ENCODE assay signal across 25 cellular contexts in the genomic region with DNA sequence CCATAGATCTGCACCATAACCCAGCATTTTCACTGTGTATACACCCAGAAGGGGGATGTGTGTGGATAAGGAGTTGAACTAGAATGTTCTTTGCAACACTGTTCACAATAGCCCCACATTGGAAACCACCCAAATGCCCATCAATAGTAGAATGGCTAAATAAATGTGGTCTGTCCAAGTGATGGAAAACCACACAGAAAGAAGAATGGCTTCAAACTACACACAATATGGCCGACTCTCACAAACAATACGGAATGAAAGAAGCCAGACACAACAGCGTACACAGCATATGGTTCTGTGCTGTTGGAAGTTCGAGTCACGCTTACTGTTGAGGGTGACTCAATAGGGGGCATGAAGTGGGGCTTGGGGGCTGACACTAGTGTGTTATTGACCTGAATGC. TPM values are rescaled to one million over a fixed set of nuclear protein-coding genes. Genes with fewer than 3 reads are reported as not detected.
DNase-seq lines count a peak whose midpoint lies in the region; ATAC-seq, FAIRE-seq and TF ChIP-seq lines count a peak whose summit lies in the region.
"Had no signal": no experiment of that assay in that cellular context is flagged by ENCODE, and none has a peak within 500 bp of the region (broad histone marks: within the 10 kb centered on the region; RNA-seq: fewer than 3 reads in every experiment).

No MANE protein-coding gene starts in this region.

- TF ChIP-seq POLR2A in K562 (conservative IDR thresholded peaks at IDR 0.05) (no peak), lower leg skin (IDR thresholded peaks at IDR 0.05) (no peak), gastrocnemius medialis (IDR thresholded peaks at IDR 0.05) (no peak)

- intact Hi-C loops in Caco-2 (cut with micrococcal nuclease; ENCODE audit: unreplicated experiment) (no loop called here), K562 (cut with micrococcal nuclease) (no loop called here), lower leg skin (cut with DNase I; ENCODE audit: low total_unique reads) (no loop called here), gastrocnemius medialis (cut with DNase I; ENCODE audit: low total_unique reads) (no loop called here)

- H3K9me1 ChIP-seq in K562 (ENCODE audit: control insufficient read depth, insufficient read depth, low read length) = no peaks in the 10 kb centered on the region

- TF ChIP-seq CTCF in Caco-2 (IDR thresholded peaks at IDR 0.05; ENCODE audit: insufficient read depth in 1 of 2, low read depth in 1 of 2, low read length in 1 of 2, severe bottlenecking in 1 of 2, unreplicated experiment in 1 of 2) = no peak
- TF ChIP-seq CTCF in K562 (IDR thresholded peaks at IDR 0.05 in 2 of 3, conservative IDR thresholded peaks at IDR 0.05 in 1 of 3; ENCODE audit: insufficient read depth in 2 of 3, low read depth in 1 of 3, low read length in 3 of 3) = no peak
- TF ChIP-seq CTCF in osteoblast (IDR thresholded peaks at IDR 0.05; ENCODE audit: extremely low read depth, low read depth, low read length) = no peak
- no peak for TF ChIP-seq CTCF in lower leg skin (IDR thresholded peaks at IDR 0.05)
- no peak for TF ChIP-seq CTCF in H9 (conservative IDR thresholded peaks at IDR 0.05)
- TF ChIP-seq CTCF in gastrocnemius medialis (IDR thresholded peaks at IDR 0.05 in 4 of 5, conservative IDR thresholded peaks at IDR 0.05 in 1 of 5) = no peak

- H3K27ac Mint-ChIP-seq in Caco-2 (ENCODE audit: unreplicated experiment) (peak overlapping the region; percentile 73), H9 (peak overlapping the region in 1 of 3 experiments; percentile 44; a peak in 1 of 7 replicates)
- H3K27ac Mint-ChIP-seq: GM23338 had no signal

- CTCF ChIA-PET in Caco-2 (lab: Charles Lee) = no interaction called here
- CTCF ChIA-PET in K562 (lab: Yijun Ruan, JAX; ENCODE audit: low intra/inter-chr PET ratio) = no interaction called here

- POLR2A ChIA-PET in Caco-2 (lab: Charles Lee) = no interaction called here
- POLR2A ChIA-PET in K562 (lab: Yijun Ruan, JAX) = interaction anchor here (0.7 to 2.3 kb wide), 3 partner anchors 11 to 272 kb away, joined by 3 to 11 read pairs (median 6); no protein-coding TSS in a partner anchor

- BruUV-seq in Caco-2 (replicated peaks; lab: Mats Ljungman, UMichigan) = no TSS peak
- no TSS peak for BruUV-seq in K562 (replicated peaks; lab: Mats Ljungman, UMichigan)

- H3K36me3 Mint-ChIP-seq in Caco-2 (ENCODE audit: insufficient read depth, unreplicated experiment) (peaks cover 16% of the 10 kb centered on the region), H9 (ENCODE audit: insufficient read depth in 1 of 3, low read depth in 3 of 3) (no peaks in the 10 kb centered on the region)

- H2BK120ac ChIP-seq in mesenchymal stem cell (ENCODE audit: low read depth, low read length) (no peak overlapping the region), H9 (ENCODE audit: low read depth, low read length, poor library complexity, severe bottlenecking) (no peak overlapping the region)

- in situ Hi-C loops in K562 (cut with MboI) = no loop called here
- in situ Hi-C loops in gastrocnemius medialis (cut with MboI; ENCODE audit: low sequenced_read_pairs in 4 of 4) = no loop called here

- H3K4me1 Mint-ChIP-seq in Caco-2 (ENCODE audit: low read depth, unreplicated experiment) = peaks cover 33% of the 10 kb centered on the region
- H3K4me1 Mint-ChIP-seq in H9 = peaks cover 22 to 29% of the 10 kb centered on the region in 2 experiments

- no peaks in the 10 kb centered on the region for H3K79me1 ChIP-seq in mesenchymal stem cell (replicated peaks; ENCODE audit: low read length, poor library complexity, severe bottlenecking)
- no peaks in the 10 kb centered on the region for H3K79me1 ChIP-seq in H9 (ENCODE audit: insufficient read depth, low read depth, low read length, poor library complexity, severe bottlenecking)

- no peak overlapping the region for H3K4me3 Mint-ChIP-seq in Caco-2 (ENCODE audit: unreplicated experiment)
- no peak overlapping the region for H3K4me3 Mint-ChIP-seq in H9
- H3K4me3 Mint-ChIP-seq: CD8-positive, alpha-beta memory T cell; GM23338 had no signal

- no peaks in the 10 kb centered on the region for H3K79me2 ChIP-seq in K562 (ENCODE audit: control insufficient read depth, insufficient read depth, low read length)
- H3K79me2 ChIP-seq in osteoblast (ENCODE audit: insufficient read depth, low read length) = no peaks in the 10 kb centered on the region
- no peaks in the 10 kb centered on the region for H3K79me2 ChIP-seq in H9 (ENCODE audit: insufficient read depth, low read length)

- H3K14ac ChIP-seq in mesenchymal stem cell (ENCODE audit: low read length in 2 of 2) (no peak overlapping the region), H9 (ENCODE audit: insufficient read depth, low read length) (no peak overlapping the region)

- DNase-seq in Caco-2 (no peak), K562 (ENCODE audit: extremely low read depth in 1 of 4, low spot score in 3 of 4) (no peak), mesenchymal stem cell (no peak), osteoblast (ENCODE audit: insufficient read length, low spot score, missing footprints) (no peak), lower leg skin (ENCODE audit: low spot score in 2 of 2) (no peak), H9 (no peak), gastrocnemius medialis (no peak)
- DNase-seq: 8988T; CD8-positive, alpha-beta memory T cell; DMS53; GDM1; Kasumi-1; NCI-H1694; NCI-H2081; NCI-H2171 treated with DMSO at 0.1 percent for 48 hours; NCI-H524 treated with DMSO at 0.1 percent for 48 hours; NCI-H82 had no signal

- ATAC-seq in K562 = no peak; the same call in 2 of the 3 replicates
- no peak for ATAC-seq in GM21423 (IDR thresholded peaks at IDR 0.05; ENCODE audit: unreplicated experiment)
- no peak for ATAC-seq in gastrocnemius medialis
- ATAC-seq: GM23338, HCT116, Panc1 had no signal

- H3K27me3 ChIP-seq in Caco-2 (replicated peaks; ENCODE audit: control insufficient read depth, insufficient read depth, low read length) (no peaks in the 10 kb centered on the region), K562 (ENCODE audit: control insufficient read depth in 2 of 2, insufficient read depth in 2 of 2, low read length in 2 of 2) (no peaks in the 10 kb centered on the region), mesenchymal stem cell (ENCODE audit: control insufficient read depth in 1 of 2, insufficient read depth in 1 of 2, low read length in 2 of 2) (no peaks in the 10 kb centered on the region), osteoblast (ENCODE audit: insufficient read depth, low read length) (no peaks in the 10 kb centered on the region), H9 (ENCODE audit: insufficient read depth, low read length) (no peaks in the 10 kb centered on the region), gastrocnemius medialis (no peaks in the 10 kb centered on the region)
- H3K27me3 ChIP-seq: SJSA1 had no signal

- FAIRE-seq in K562 (lab: Jason Lieb, UNC) = no peak
- FAIRE-seq: D721Med, GM18507 had no signal

- no peaks in the 10 kb centered on the region for H3K27me3 Mint-ChIP-seq in Caco-2 (ENCODE audit: insufficient read depth, unreplicated experiment)
- no peaks in the 10 kb centered on the region; the same call in none of the 2 replicates for H3K27me3 Mint-ChIP-seq in H9 (ENCODE audit: low read depth)
- H3K27me3 Mint-ChIP-seq: CD8-positive, alpha-beta memory T cell had no signal

- H4K8ac ChIP-seq in mesenchymal stem cell (ENCODE audit: low read length) = peak overlapping the region; percentile 47
- H4K8ac ChIP-seq in H9 (replicated peaks; ENCODE audit: insufficient read length, low read depth, low read length) = no peak overlapping the region

- H3K4me2 ChIP-seq in K562 (ENCODE audit: insufficient read depth, low read length) (no peak overlapping the region), mesenchymal stem cell (ENCODE audit: low read length, poor library complexity, severe bottlenecking) (no peak overlapping the region), osteoblast (ENCODE audit: insufficient read depth, low read length) (peak overlapping the region; percentile 8), H9 (ENCODE audit: insufficient read depth, insufficient read length, low read length) (no peak overlapping the region)
- H3K4me2 ChIP-seq: GM23338 had no signal

- H3K9me3 Mint-ChIP-seq in Caco-2 (ENCODE audit: unreplicated experiment) (no peaks in the 10 kb centered on the region), H9 (no peaks in the 10 kb centered on the region)
- H3K9me3 Mint-ChIP-seq: CD8-positive, alpha-beta memory T cell; GM23338 had no signal

- H3K9me3 ChIP-seq in Caco-2 (no peaks in the 10 kb centered on the region), K562 (replicated peaks; ENCODE audit: control insufficient read depth, insufficient read depth, low read depth, low read length) (peaks cover 4% of the 10 kb centered on the region; the same call in 1 of the 2 replicates), mesenchymal stem cell (ENCODE audit: control insufficient read depth, low read length) (no peaks in the 10 kb centered on the region), osteoblast (ENCODE audit: low read depth, low read length) (no peaks in the 10 kb centered on the region), H9 (ENCODE audit: control insufficient read depth, low read depth, low read length) (no peaks in the 10 kb centered on the region), gastrocnemius medialis (no peaks in the 10 kb centered on the region)
- H3K9me3 ChIP-seq: SJSA1 had no signal

- H3K27ac ChIP-seq in K562 (ENCODE audit: extremely low read depth, low read depth, low read length) = peak overlapping the region; percentile 86
- H3K27ac ChIP-seq in mesenchymal stem cell (ENCODE audit: low read length, poor library complexity, severe bottlenecking) = no peak overlapping the region
- H3K27ac ChIP-seq in osteoblast (ENCODE audit: low read depth, low read length) = peak overlapping the region; percentile 21
- no peak overlapping the region for H3K27ac ChIP-seq in H9 (ENCODE audit: insufficient read length, low read depth, low read length)
- H3K27ac ChIP-seq in gastrocnemius medialis = no peak overlapping the region
- H3K27ac ChIP-seq: C4-2B, SJSA1 had no signal

- H2BK5ac ChIP-seq in mesenchymal stem cell (ENCODE audit: low read depth, low read length, poor library complexity, severe bottlenecking) (no peak overlapping the region), H9 (ENCODE audit: insufficient read length, low read length) (no peak overlapping the region)

- H3K18ac ChIP-seq in mesenchymal stem cell (ENCODE audit: low read depth in 1 of 2, low read length in 2 of 2) (peak overlapping the region in 1 of 2 experiments; percentile 16), H9 (ENCODE audit: insufficient read length, low read depth, low read length) (no peak overlapping the region)

- H3K23me2 ChIP-seq in H9 (ENCODE audit: insufficient read length, low read depth, low read length, poor library complexity, severe bottlenecking) = no peaks in the 10 kb centered on the region

- TF ChIP-seq RAD21 in K562 (CRISPR knock-in tag; conservative IDR thresholded peaks at IDR 0.05 in 1 of 2, IDR thresholded peaks at IDR 0.05 in 1 of 2) = no peak

- H4K20me1 ChIP-seq in K562 (replicated peaks; ENCODE audit: control insufficient read depth, insufficient read depth, low read length) = no peaks in the 10 kb centered on the region
- H4K20me1 ChIP-seq in osteoblast (ENCODE audit: insufficient read depth, low read length) = no peaks in the 10 kb centered on the region
- H4K20me1 ChIP-seq in H9 (ENCODE audit: control insufficient read depth, insufficient read depth, insufficient read length) = no peaks in the 10 kb centered on the region

- H3K4ac ChIP-seq in mesenchymal stem cell (ENCODE audit: low read depth in 1 of 2, low read length in 2 of 2) (peak overlapping the region; percentile 29 to 89), H9 (ENCODE audit: low read depth, low read length) (no peak overlapping the region)

- peak overlapping the region; percentile 33 for H2AK5ac ChIP-seq in mesenchymal stem cell (ENCODE audit: low read length, severe bottlenecking)
- H2AK5ac ChIP-seq in H9 (ENCODE audit: insufficient read length, low read length) = no peak overlapping the region

- H3K23ac ChIP-seq in mesenchymal stem cell (ENCODE audit: low read length in 2 of 2) (no peak overlapping the region), H9 (ENCODE audit: insufficient read length, low read depth, low read length) (no peak overlapping the region)

- H2AFZ ChIP-seq in K562 (ENCODE audit: low read depth, low read length) = peak overlapping the region; percentile 93
- no peak overlapping the region for H2AFZ ChIP-seq in mesenchymal stem cell (ENCODE audit: low read depth, low read length)
- peak overlapping the region; percentile 67 for H2AFZ ChIP-seq in osteoblast (ENCODE audit: low read length)
- H2AFZ ChIP-seq in H9 (ENCODE audit: low read length) = no peak overlapping the region

- TF ChIP-seq EP300 in K562 (IDR thresholded peaks at IDR 0.05; ENCODE audit: low read length) = no peak

- H2BK15ac ChIP-seq in mesenchymal stem cell (ENCODE audit: low read depth, poor library complexity, severe bottlenecking) (no peak overlapping the region), H9 (ENCODE audit: low read depth, low read length) (no peak overlapping the region)

- H2BK12ac ChIP-seq in mesenchymal stem cell (ENCODE audit: low read length in 2 of 2) = peak overlapping the region in 1 of 2 experiments; percentile 76
- no peak overlapping the region for H2BK12ac ChIP-seq in H9 (ENCODE audit: insufficient read length, low read depth, low read length)

- H3K4me1 ChIP-seq in Caco-2 = peaks cover 90% of the 10 kb centered on the region
- H3K4me1 ChIP-seq in K562 (replicated peaks in 1 of 2; ENCODE audit: control insufficient read depth in 2 of 2, insufficient read depth in 2 of 2, low read length in 2 of 2) = peaks cover 27 to 56% of the 10 kb centered on the region in 2 experiments
- H3K4me1 ChIP-seq in mesenchymal stem cell (ENCODE audit: control insufficient read depth, insufficient read depth, low read depth, low read length) = peaks cover 15% of the 10 kb centered on the region
- peaks cover 34% of the 10 kb centered on the region for H3K4me1 ChIP-seq in osteoblast (ENCODE audit: insufficient read depth, low read length)
- H3K4me1 ChIP-seq in H9 (ENCODE audit: insufficient read depth, low read length) = peaks cover 10% of the 10 kb centered on the region
- no peaks in the 10 kb centered on the region for H3K4me1 ChIP-seq in gastrocnemius medialis

- H3K4me3 ChIP-seq in Caco-2 (ENCODE audit: low read depth, low read length) (no peak overlapping the region), K562 (no peak overlapping the region), mesenchymal stem cell (ENCODE audit: insufficient read depth in 1 of 2, low read depth in 1 of 2, low read length in 2 of 2) (no peak overlapping the region), osteoblast (ENCODE audit: insufficient read depth, low read length) (no peak overlapping the region), lower leg skin (ENCODE audit: low read depth, poor library complexity, severe bottlenecking) (no peak overlapping the region), gastrocnemius medialis (no peak overlapping the region)
- H3K4me3 ChIP-seq: GM23338, SJSA1 had no signal

- no peak overlapping the region for H4K91ac ChIP-seq in mesenchymal stem cell (ENCODE audit: low read length)
- H4K91ac ChIP-seq in H9 (ENCODE audit: insufficient read length, low read depth, low read length) = no peak overlapping the region

- H3K9ac ChIP-seq in K562 (ENCODE audit: insufficient read depth in 1 of 2, low read depth in 2 of 2, low read length in 2 of 2) (peak overlapping the region in 1 of 2 experiments; percentile 59; a peak in 1 of 4 replicates), mesenchymal stem cell (ENCODE audit: low read length) (no peak overlapping the region), H9 (ENCODE audit: extremely low read depth, insufficient read length, low read length) (no peak overlapping the region)

- H3K36me3 ChIP-seq in Caco-2 (ENCODE audit: control insufficient read depth, insufficient read depth, low read length) (no peaks in the 10 kb centered on the region), K562 (ENCODE audit: control insufficient read depth, insufficient read depth, low read length) (no peaks in the 10 kb centered on the region), mesenchymal stem cell (ENCODE audit: control insufficient read depth in 1 of 2, insufficient read depth in 2 of 2, low read depth in 1 of 2, low read length in 2 of 2) (no peaks in the 10 kb centered on the region), osteoblast (ENCODE audit: insufficient read depth, low read length) (no peaks in the 10 kb centered on the region), gastrocnemius medialis (no peaks in the 10 kb centered on the region)
- H3K36me3 ChIP-seq: SJSA1 had no signal

- no peak overlapping the region for H4K5ac ChIP-seq in H9 (ENCODE audit: insufficient read length, low read depth, low read length)

- 85% methylated on average over 5 of the region's 5 CpGs for WGBS in K562 (ENCODE audit: insufficient coverage, low coverage, missing lambda C conversion rate)
- 99% methylated on average over 5 of the region's 5 CpGs for WGBS in mesenchymal stem cell
- WGBS in lower leg skin, 2 donors = 94% methylated on average over 5 of the region's 5 CpGs
- no CpG with 5 or more reads among the region's 5 CpGs for WGBS in H9 (ENCODE audit: extremely low coverage, insufficient read length, low lambda C conversion rate)

- H3K56ac ChIP-seq in H9 (ENCODE audit: insufficient read length, low read depth, low read length) = no peak overlapping the region

- no peak overlapping the region for H3T11ph ChIP-seq in H9 (ENCODE audit: low read length)

- no peak overlapping the region for H2BK20ac ChIP-seq in H9 (ENCODE audit: low read depth, low read length, poor library complexity, severe bottlenecking)

RNA-seq across cellular contexts. Expression of gene MEAK7, which starts 34.0 kb away (rescaled TPM):
- 30.9 and 32.7 TPM in 2 replicates for total RNA-seq in Caco-2 (2022)
- total RNA-seq in K562 (2011; cell fraction: chromatin; rRNA removed; ENCODE audit: low replicate concordance) = 28.0 and 31.3 TPM in 2 replicates
- 15.3 and 17.1 TPM in 2 replicates for total RNA-seq in K562 (2011; cell fraction: nucleolus; rRNA removed)
- 20.8 and 27.1 TPM in 2 replicates for total RNA-seq in K562 (2011; cell fraction: nucleoplasm; rRNA removed)
- total RNA-seq in K562 (2014; rRNA removed) = 6.1 and 7.8 TPM in 2 replicates
- 5.2 and 5.6 TPM in 2 replicates for total RNA-seq in K562 (2014; rRNA removed; fragmentation: Illumina TruSeq; extraction: Trizol)
- total RNA-seq in K562 (2015; rRNA removed; fragmentation: Illumina TruSeq; extraction: Trizol) = 6.5 and 6.6 TPM in 2 replicates
- 9.8 and 10.0 TPM in 2 replicates for total RNA-seq in K562 (2021)
- 13.2 and 14.5 TPM in 2 replicates for polyA plus RNA-seq in K562 (2011; rRNA removed)
- polyA plus RNA-seq in K562 (2011; cell fraction: cytosol; rRNA removed) = 10.5 and 17.4 TPM in 2 replicates
- polyA plus RNA-seq in K562 (2011; cell fraction: nucleus; rRNA removed) = 10.3 and 11.5 TPM in 2 replicates
- 7.7 and 9.3 TPM in 2 replicates for polyA plus RNA-seq in K562 (2012)
- 8.7 and 8.8 TPM in 2 replicates for polyA plus RNA-seq in K562 (2014; fragmentation: Illumina TruSeq; extraction: Trizol)
- 1 to 10 TPM; 1.4 to 1.8 TPM for polyA plus RNA-seq in K562 (2014; fragmentation: Nextera tagmentation; extraction: Ambion mirVana)
- 6.2 and 6.3 TPM in 2 replicates for polyA plus RNA-seq in K562 (2014; rRNA removed)
- polyA minus RNA-seq in K562 (2011; rRNA and poly(A)+ RNA removed) = 14.5 and 17.2 TPM in 2 replicates
- 9.0 and 11.2 TPM in 2 replicates for polyA minus RNA-seq in K562 (2011; cell fraction: cytosol; rRNA and poly(A)+ RNA removed)
- polyA minus RNA-seq in K562 (2011; cell fraction: nucleus; rRNA and poly(A)+ RNA removed) = 7.8 and 14.0 TPM in 2 replicates
- 13.8 TPM for polyA plus RNA-seq in mesenchymal stem cell (2013, experiment 1 of 2)
- 14.8 TPM for polyA plus RNA-seq in mesenchymal stem cell (2013, experiment 2 of 2)
- 24.2 and 27.7 TPM in 2 replicates for total RNA-seq in osteoblast
- total RNA-seq in lower leg skin = 10 to 100 TPM; 10.2 to 20.8 (median 14.9) TPM
- total RNA-seq in H9 (2021) = 17.9 and 21.5 TPM in 2 replicates
- total RNA-seq in gastrocnemius medialis = 1 to 10 TPM; 2.6 to 7.1 (median 5.0) TPM

Comparison
In these comparisons a context has a peak if more than half of its experiments do, and no peak if none do; other contexts are left out.
1. H2AFZ ChIP-seq: peak in K562 (single experiment) and osteoblast (single experiment); none in mesenchymal stem cell (single experiment) and H9 (single experiment).
2. H3K27ac ChIP-seq: peak in K562 (single experiment) and osteoblast (single experiment); none in mesenchymal stem cell (single experiment), H9 (single experiment) and gastrocnemius medialis (0 of 4).